In the genomic region with DNA sequence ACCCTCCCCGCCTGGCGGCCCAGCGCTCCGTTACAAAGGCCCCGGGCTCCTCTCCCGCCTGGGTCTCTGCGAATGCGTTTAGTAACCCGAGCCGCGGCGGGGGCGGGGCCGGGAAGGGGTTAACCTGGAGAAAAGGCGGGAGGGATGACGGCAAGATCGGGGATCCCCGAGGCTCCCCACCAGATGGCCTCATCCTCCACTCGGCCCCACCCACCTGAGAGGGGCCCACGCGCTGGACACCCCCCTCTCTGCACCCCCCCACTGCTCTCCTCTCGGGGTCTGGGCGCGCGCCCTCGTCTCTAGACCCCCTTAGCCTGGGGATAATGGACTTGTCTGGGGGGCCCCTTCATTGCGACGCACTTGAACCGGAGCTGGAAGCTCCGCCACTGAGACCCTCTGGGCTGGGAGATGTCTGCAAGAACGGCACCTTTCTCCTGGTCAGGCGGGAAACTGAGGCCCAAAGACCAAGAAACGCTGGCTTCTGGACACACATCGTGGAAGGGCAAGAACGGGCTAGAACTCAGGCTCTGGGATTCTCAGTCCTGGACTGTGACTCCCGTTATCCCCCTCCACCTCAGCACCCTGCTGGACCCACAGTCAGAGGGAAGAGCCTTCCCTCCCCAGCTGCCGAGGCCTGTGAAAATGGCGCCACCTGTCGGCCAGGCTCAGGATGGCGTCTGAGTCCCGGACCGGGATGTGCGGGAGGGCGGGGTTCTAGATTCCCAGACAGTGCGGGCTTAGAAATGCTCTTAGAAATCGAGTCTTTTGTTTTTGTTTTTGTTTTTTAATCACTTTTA, we compare ENCODE assay signal across 1 cellular context.
TF ChIP-seq lines count a peak whose summit lies in the region.

No MANE protein-coding gene starts in this region.

TF ChIP-seq in HEK293, 187 proteins besides CTCF, POLR2A, EP300 and RAD21 (continued from another document and continues in another):
- TF ChIP-seq, protein P1, sequence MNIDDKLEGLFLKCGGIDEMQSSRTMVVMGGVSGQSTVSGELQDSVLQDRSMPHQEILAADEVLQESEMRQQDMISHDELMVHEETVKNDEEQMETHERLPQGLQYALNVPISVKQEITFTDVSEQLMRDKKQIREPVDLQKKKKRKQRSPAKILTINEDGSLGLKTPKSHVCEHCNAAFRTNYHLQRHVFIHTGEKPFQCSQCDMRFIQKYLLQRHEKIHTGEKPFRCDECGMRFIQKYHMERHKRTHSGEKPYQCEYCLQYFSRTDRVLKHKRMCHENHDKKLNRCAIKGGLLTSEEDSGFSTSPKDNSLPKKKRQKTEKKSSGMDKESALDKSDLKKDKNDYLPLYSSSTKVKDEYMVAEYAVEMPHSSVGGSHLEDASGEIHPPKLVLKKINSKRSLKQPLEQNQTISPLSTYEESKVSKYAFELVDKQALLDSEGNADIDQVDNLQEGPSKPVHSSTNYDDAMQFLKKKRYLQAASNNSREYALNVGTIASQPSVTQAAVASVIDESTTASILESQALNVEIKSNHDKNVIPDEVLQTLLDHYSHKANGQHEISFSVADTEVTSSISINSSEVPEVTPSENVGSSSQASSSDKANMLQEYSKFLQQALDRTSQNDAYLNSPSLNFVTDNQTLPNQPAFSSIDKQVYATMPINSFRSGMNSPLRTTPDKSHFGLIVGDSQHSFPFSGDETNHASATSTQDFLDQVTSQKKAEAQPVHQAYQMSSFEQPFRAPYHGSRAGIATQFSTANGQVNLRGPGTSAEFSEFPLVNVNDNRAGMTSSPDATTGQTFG (tag by site-specific recombination; IDR thresholded peaks at IDR 0.05; ENCODE audit: borderline replicate concordance): peak; percentile 86
- TF ChIP-seq ZNF114 (tag by site-specific recombination; IDR thresholded peaks at IDR 0.05) (no peak), SCRT1 (tag by site-specific recombination; IDR thresholded peaks at IDR 0.05; ENCODE audit: borderline replicate concordance) (no peak), ZNF561 (tag by site-specific recombination; IDR thresholded peaks at IDR 0.05; ENCODE audit: borderline replicate concordance) (peak; percentile 96), TCF7L2 (IDR thresholded peaks at IDR 0.05; ENCODE audit: borderline replicate concordance, low read depth, low read length) (no peak), YY1 (tag by site-specific recombination; IDR thresholded peaks at IDR 0.05) (no peak; the same call in 1 of the 2 replicates), IKZF3 (tag by site-specific recombination; IDR thresholded peaks at IDR 0.05) (peak; percentile 99), ZNF175 (tag by site-specific recombination; IDR thresholded peaks at IDR 0.05) (no peak), PRDM1 (tag by site-specific recombination; IDR thresholded peaks at IDR 0.05) (no peak), ZFP37 (tag by site-specific recombination; IDR thresholded peaks at IDR 0.05) (peak; percentile 95), KLF16 (tag by site-specific recombination; IDR thresholded peaks at IDR 0.05) (peak; percentile 95), SP2 (tag by site-specific recombination; IDR thresholded peaks at IDR 0.05) (peak; percentile 70), ZNF785 (tag by site-specific recombination; IDR thresholded peaks at IDR 0.05) (peak; percentile 94; the same call in 1 of the 2 replicates), ZNF426 (tag by site-specific recombination; IDR thresholded peaks at IDR 0.05) (no peak), ZNF660 (tag by site-specific recombination; IDR thresholded peaks at IDR 0.05) (peak; percentile 97), ZNF521 (tag by site-specific recombination; IDR thresholded peaks at IDR 0.05) (no peak), EGR2 (tag by site-specific recombination; IDR thresholded peaks at IDR 0.05; ENCODE audit: low read depth) (peak; percentile 80), ZNF214 (tag by site-specific recombination; IDR thresholded peaks at IDR 0.05; ENCODE audit: borderline replicate concordance) (no peak), ZNF292 (tag by site-specific recombination; IDR thresholded peaks at IDR 0.05; ENCODE audit: borderline replicate concordance, low read depth) (no peak), ZNF274 (IDR thresholded peaks at IDR 0.05; ENCODE audit: low read length) (no peak), ZNF274 (tag by site-specific recombination; IDR thresholded peaks at IDR 0.05; ENCODE audit: borderline replicate concordance) (no peak), MEIS1 (CRISPR knock-in tag; IDR thresholded peaks at IDR 0.05; ENCODE audit: borderline replicate concordance) (no peak), ZBTB48 (tag by site-specific recombination; IDR thresholded peaks at IDR 0.05) (peak; percentile 85), ZNF629 (tag by site-specific recombination; IDR thresholded peaks at IDR 0.05) (peak; percentile 97), ZNF324 (tag by site-specific recombination; IDR thresholded peaks at IDR 0.05) (peak; percentile 97), ZNF529 (tag by site-specific recombination; IDR thresholded peaks at IDR 0.05; ENCODE audit: insufficient replicate concordance) (no peak), ZSCAN30 (tag by site-specific recombination; IDR thresholded peaks at IDR 0.05) (peak; percentile 95), ZNF623 (tag by site-specific recombination; IDR thresholded peaks at IDR 0.05) (peak; percentile 23), ZIC2 (tag by site-specific recombination; IDR thresholded peaks at IDR 0.05) (peak; percentile 78), HOXD13 (CRISPR knock-in tag; IDR thresholded peaks at IDR 0.05; ENCODE audit: borderline replicate concordance) (no peak), ZNF24 (tag by site-specific recombination; IDR thresholded peaks at IDR 0.05) (peak; percentile 65; the same call in 1 of the 2 replicates), ZNF843 (tag by site-specific recombination; IDR thresholded peaks at IDR 0.05) (peak; percentile 80), ZSCAN16 (tag by site-specific recombination; IDR thresholded peaks at IDR 0.05) (peak; percentile 14; the same call in 1 of the 2 replicates), ZNF211 (tag by site-specific recombination; IDR thresholded peaks at IDR 0.05; ENCODE audit: low read depth) (no peak), SP7 (tag by site-specific recombination; IDR thresholded peaks at IDR 0.05) (peak; percentile 95), ZNF121 (tag by site-specific recombination; IDR thresholded peaks at IDR 0.05) (peak; percentile 7; the same call in 1 of the 2 replicates), GFI1B (tag by site-specific recombination; IDR thresholded peaks at IDR 0.05) (no peak), GLI4 (tag by site-specific recombination; IDR thresholded peaks at IDR 0.05) (no peak), ZNF174 (tag by site-specific recombination; IDR thresholded peaks at IDR 0.05) (no peak)
- TF ChIP-seq, protein P2, sequence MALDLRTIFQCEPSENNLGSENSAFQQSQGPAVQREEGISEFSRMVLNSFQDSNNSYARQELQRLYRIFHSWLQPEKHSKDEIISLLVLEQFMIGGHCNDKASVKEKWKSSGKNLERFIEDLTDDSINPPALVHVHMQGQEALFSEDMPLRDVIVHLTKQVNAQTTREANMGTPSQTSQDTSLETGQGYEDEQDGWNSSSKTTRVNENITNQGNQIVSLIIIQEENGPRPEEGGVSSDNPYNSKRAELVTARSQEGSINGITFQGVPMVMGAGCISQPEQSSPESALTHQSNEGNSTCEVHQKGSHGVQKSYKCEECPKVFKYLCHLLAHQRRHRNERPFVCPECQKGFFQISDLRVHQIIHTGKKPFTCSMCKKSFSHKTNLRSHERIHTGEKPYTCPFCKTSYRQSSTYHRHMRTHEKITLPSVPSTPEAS (tag by site-specific recombination; IDR thresholded peaks at IDR 0.05): peak; percentile 68
- TF ChIP-seq, protein P3, sequence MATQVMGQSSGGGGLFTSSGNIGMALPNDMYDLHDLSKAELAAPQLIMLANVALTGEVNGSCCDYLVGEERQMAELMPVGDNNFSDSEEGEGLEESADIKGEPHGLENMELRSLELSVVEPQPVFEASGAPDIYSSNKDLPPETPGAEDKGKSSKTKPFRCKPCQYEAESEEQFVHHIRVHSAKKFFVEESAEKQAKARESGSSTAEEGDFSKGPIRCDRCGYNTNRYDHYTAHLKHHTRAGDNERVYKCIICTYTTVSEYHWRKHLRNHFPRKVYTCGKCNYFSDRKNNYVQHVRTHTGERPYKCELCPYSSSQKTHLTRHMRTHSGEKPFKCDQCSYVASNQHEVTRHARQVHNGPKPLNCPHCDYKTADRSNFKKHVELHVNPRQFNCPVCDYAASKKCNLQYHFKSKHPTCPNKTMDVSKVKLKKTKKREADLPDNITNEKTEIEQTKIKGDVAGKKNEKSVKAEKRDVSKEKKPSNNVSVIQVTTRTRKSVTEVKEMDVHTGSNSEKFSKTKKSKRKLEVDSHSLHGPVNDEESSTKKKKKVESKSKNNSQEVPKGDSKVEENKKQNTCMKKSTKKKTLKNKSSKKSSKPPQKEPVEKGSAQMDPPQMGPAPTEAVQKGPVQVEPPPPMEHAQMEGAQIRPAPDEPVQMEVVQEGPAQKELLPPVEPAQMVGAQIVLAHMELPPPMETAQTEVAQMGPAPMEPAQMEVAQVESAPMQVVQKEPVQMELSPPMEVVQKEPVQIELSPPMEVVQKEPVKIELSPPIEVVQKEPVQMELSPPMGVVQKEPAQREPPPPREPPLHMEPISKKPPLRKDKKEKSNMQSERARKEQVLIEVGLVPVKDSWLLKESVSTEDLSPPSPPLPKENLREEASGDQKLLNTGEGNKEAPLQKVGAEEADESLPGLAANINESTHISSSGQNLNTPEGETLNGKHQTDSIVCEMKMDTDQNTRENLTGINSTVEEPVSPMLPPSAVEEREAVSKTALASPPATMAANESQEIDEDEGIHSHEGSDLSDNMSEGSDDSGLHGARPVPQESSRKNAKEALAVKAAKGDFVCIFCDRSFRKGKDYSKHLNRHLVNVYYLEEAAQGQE (tag by site-specific recombination; IDR thresholded peaks at IDR 0.05): peak; percentile 82
- TF ChIP-seq, protein P4, sequence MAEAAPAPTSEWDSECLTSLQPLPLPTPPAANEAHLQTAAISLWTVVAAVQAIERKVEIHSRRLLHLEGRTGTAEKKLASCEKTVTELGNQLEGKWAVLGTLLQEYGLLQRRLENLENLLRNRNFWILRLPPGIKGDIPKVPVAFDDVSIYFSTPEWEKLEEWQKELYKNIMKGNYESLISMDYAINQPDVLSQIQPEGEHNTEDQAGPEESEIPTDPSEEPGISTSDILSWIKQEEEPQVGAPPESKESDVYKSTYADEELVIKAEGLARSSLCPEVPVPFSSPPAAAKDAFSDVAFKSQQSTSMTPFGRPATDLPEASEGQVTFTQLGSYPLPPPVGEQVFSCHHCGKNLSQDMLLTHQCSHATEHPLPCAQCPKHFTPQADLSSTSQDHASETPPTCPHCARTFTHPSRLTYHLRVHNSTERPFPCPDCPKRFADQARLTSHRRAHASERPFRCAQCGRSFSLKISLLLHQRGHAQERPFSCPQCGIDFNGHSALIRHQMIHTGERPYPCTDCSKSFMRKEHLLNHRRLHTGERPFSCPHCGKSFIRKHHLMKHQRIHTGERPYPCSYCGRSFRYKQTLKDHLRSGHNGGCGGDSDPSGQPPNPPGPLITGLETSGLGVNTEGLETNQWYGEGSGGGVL (tag by site-specific recombination; IDR thresholded peaks at IDR 0.05): peak; percentile 98
- TF ChIP-seq, protein P5, sequence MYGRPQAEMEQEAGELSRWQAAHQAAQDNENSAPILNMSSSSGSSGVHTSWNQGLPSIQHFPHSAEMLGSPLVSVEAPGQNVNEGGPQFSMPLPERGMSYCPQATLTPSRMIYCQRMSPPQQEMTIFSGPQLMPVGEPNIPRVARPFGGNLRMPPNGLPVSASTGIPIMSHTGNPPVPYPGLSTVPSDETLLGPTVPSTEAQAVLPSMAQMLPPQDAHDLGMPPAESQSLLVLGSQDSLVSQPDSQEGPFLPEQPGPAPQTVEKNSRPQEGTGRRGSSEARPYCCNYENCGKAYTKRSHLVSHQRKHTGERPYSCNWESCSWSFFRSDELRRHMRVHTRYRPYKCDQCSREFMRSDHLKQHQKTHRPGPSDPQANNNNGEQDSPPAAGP (tag by site-specific recombination; IDR thresholded peaks at IDR 0.05): peak; percentile 97; the same call in 1 of the 2 replicates
- TF ChIP-seq, protein P6, sequence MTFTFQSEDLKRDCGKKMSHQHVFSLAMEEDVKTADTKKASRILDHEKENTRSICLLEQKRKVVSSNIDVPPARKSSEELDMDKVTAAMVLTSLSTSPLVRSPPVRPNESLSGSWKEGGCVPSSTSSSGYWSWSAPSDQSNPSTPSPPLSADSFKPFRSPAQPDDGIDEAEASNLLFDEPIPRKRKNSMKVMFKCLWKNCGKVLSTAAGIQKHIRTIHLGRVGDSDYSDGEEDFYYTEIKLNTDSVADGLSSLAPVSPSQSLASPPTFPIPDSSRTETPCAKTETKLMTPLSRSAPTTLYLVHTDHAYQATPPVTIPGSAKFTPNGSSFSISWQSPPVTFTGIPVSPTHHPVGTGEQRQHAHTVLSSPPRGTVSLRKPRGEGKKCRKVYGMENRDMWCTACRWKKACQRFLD (tag by site-specific recombination; IDR thresholded peaks at IDR 0.05): no peak
- TF ChIP-seq, protein P7, sequence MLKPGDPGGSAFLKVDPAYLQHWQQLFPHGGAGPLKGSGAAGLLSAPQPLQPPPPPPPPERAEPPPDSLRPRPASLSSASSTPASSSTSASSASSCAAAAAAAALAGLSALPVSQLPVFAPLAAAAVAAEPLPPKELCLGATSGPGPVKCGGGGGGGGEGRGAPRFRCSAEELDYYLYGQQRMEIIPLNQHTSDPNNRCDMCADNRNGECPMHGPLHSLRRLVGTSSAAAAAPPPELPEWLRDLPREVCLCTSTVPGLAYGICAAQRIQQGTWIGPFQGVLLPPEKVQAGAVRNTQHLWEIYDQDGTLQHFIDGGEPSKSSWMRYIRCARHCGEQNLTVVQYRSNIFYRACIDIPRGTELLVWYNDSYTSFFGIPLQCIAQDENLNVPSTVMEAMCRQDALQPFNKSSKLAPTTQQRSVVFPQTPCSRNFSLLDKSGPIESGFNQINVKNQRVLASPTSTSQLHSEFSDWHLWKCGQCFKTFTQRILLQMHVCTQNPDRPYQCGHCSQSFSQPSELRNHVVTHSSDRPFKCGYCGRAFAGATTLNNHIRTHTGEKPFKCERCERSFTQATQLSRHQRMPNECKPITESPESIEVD (tag by site-specific recombination; IDR thresholded peaks at IDR 0.05): no peak
- TF ChIP-seq, protein P8, sequence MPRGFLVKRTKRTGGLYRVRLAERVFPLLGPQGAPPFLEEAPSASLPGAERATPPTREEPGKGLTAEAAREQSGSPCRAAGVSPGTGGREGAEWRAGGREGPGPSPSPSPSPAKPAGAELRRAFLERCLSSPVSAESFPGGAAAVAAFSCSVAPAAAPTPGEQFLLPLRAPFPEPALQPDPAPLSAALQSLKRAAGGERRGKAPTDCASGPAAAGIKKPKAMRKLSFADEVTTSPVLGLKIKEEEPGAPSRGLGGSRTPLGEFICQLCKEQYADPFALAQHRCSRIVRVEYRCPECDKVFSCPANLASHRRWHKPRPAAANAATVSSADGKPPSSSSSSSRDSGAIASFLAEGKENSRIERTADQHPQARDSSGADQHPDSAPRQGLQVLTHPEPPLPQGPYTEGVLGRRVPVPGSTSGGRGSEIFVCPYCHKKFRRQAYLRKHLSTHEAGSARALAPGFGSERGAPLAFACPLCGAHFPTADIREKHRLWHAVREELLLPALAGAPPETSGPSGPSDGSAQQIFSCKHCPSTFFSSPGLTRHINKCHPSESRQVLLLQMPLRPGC (tag by site-specific recombination; IDR thresholded peaks at IDR 0.05): peak; percentile 92
- TF ChIP-seq, protein P9, sequence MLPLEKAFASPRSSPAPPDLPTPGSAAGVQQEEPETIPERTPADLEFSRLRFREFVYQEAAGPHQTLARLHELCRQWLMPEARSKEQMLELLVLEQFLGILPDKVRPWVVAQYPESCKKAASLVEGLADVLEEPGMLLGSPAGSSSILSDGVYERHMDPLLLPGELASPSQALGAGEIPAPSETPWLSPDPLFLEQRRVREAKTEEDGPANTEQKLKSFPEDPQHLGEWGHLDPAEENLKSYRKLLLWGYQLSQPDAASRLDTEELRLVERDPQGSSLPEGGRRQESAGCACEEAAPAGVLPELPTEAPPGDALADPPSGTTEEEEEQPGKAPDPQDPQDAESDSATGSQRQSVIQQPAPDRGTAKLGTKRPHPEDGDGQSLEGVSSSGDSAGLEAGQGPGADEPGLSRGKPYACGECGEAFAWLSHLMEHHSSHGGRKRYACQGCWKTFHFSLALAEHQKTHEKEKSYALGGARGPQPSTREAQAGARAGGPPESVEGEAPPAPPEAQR (tag by site-specific recombination; IDR thresholded peaks at IDR 0.05): peak; percentile 91; the same call in 1 of the 2 replicates
